8 cellular contexts compared by ENCODE assay signal in the genomic region with DNA sequence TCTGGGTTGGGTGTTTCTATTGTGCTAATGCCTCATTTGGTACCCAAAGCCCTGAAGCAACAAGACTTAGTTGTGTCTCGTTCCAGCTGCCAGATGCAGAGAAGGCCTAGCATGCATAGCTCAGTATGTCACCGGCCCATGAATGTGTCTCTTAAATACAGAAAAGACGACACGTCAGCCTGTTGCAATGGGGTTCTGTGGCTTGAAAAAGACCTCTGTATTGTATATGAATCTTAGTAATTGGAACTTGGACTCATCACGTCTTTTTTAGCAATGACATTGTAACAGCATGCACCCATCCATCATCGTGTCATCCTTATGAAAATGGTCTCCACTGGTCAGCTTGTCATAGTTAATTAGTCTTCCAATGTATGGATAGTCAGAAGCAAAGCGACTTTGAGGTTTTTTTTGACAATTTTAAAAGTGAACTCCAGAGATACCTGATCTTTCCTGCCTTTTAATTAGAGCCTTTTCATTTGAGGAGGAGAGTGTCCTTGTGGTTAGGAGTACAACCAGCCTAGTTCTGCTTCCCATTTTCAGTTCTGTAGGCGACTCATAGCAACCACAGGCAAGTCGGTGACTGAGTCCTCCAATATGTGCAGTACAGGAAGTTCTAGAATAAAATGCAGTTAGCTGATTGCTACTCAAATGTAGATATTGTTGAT.
A peak's percentile ranks its signal among the peaks of the same experiment; 100 is the strongest.
DNase-seq lines count a peak whose midpoint lies in the region; ATAC-seq and TF ChIP-seq lines count a peak whose summit lies in the region.

No MANE protein-coding gene starts in this region.

- peak overlapping the region; percentile 5; the same call in 1 of the 2 replicates for H3K4me2 ChIP-seq in MM.1S (ENCODE audit: low read depth, low read length)
- H3K4me2 ChIP-seq in mesenchymal stem cell (ENCODE audit: low read length, poor library complexity, severe bottlenecking), result no peak overlapping the region

- no peak overlapping the region for H4K8ac ChIP-seq in mesenchymal stem cell (ENCODE audit: low read length)

- H3F3A ChIP-seq in MM.1S (ENCODE audit: insufficient read depth, low read length), result no peaks in the 10 kb centered on the region; the same call in 1 of the 2 replicates

- H3K9me3 ChIP-seq in MM.1S (replicated peaks; ENCODE audit: insufficient read depth, low read length) (no peaks in the 10 kb centered on the region), mesenchymal stem cell (ENCODE audit: control insufficient read depth, low read length) (peaks cover 6% of the 10 kb centered on the region), tibial artery (no peaks in the 10 kb centered on the region)

- H2AFZ ChIP-seq in MM.1S (ENCODE audit: low read length) (no peak overlapping the region), mesenchymal stem cell (ENCODE audit: low read depth, low read length) (no peak overlapping the region)

- no peaks in the 10 kb centered on the region for H3K36me3 Mint-ChIP-seq in HFFc6 (ENCODE audit: low read depth)

- no peak overlapping the region for H3K27ac ChIP-seq in MM.1S (ENCODE audit: low read length)
- no peak overlapping the region for H3K27ac ChIP-seq in mesenchymal stem cell (ENCODE audit: low read length, poor library complexity, severe bottlenecking)
- peak overlapping the region in 1 of 2 donors; percentile 55 for H3K27ac ChIP-seq in tibial artery

- H3K4ac ChIP-seq in mesenchymal stem cell (ENCODE audit: low read depth in 1 of 2, low read length in 2 of 2), result no peak overlapping the region

- no peak overlapping the region for H3K9ac ChIP-seq in MM.1S (ENCODE audit: low read length)
- no peak overlapping the region for H3K9ac ChIP-seq in mesenchymal stem cell (ENCODE audit: low read length)

- H2BK15ac ChIP-seq in mesenchymal stem cell (ENCODE audit: low read depth, poor library complexity, severe bottlenecking), result no peak overlapping the region

- H3K9me3 Mint-ChIP-seq in HFFc6, result no peaks in the 10 kb centered on the region

- TF ChIP-seq CTCF in HFFc6 (IDR thresholded peaks at IDR 0.05) (no peak), MM.1S (IDR thresholded peaks at IDR 0.05; ENCODE audit: low read length) (no peak), kidney epithelial cell (IDR thresholded peaks at IDR 0.05; ENCODE audit: insufficient read depth, low read length, poor library complexity, severe bottlenecking) (no peak), tibial artery (IDR thresholded peaks at IDR 0.05) (no peak)

- H2BK5ac ChIP-seq in mesenchymal stem cell (ENCODE audit: low read depth, low read length, poor library complexity, severe bottlenecking), result no peak overlapping the region

- no peaks in the 10 kb centered on the region for H3K79me2 ChIP-seq in MM.1S (ENCODE audit: low read length)

- H4K20me1 ChIP-seq in MM.1S (ENCODE audit: insufficient read depth, low read length), result no peaks in the 10 kb centered on the region

- H3K4me3 ChIP-seq in MM.1S (ENCODE audit: low read length) (no peak overlapping the region), kidney epithelial cell (ENCODE audit: low read depth, low read length) (no peak overlapping the region), mesenchymal stem cell (ENCODE audit: insufficient read depth in 1 of 2, low read depth in 1 of 2, low read length in 2 of 2) (no peak overlapping the region), tibial artery (no peak overlapping the region)

- no peaks in the 10 kb centered on the region for H3K36me3 ChIP-seq in MM.1S (replicated peaks; ENCODE audit: insufficient read depth, low read length)
- H3K36me3 ChIP-seq in kidney epithelial cell (ENCODE audit: control insufficient read depth, insufficient read depth, low read length), result no peaks in the 10 kb centered on the region
- H3K36me3 ChIP-seq in mesenchymal stem cell (ENCODE audit: control insufficient read depth in 1 of 2, insufficient read depth in 2 of 2, low read depth in 1 of 2, low read length in 2 of 2), result no peaks in the 10 kb centered on the region
- no peaks in the 10 kb centered on the region for H3K36me3 ChIP-seq in tibial artery

- intact Hi-C loops in left ventricle myocardium superior (cut with micrococcal nuclease) (no loop called here), tibial artery (cut with DNase I; ENCODE audit: low total_unique reads) (no loop called here)

- ATAC-seq in GM18861 (IDR thresholded peaks at IDR 0.05; ENCODE audit: unreplicated experiment) (peak; percentile 74), left ventricle myocardium superior (no peak)

- H4K91ac ChIP-seq in mesenchymal stem cell (ENCODE audit: low read length), result no peak overlapping the region

- no peaks in the 10 kb centered on the region for H3K79me1 ChIP-seq in mesenchymal stem cell (replicated peaks; ENCODE audit: low read length, poor library complexity, severe bottlenecking)

- WGBS in mesenchymal stem cell, result 80% methylated on average over 9 of the region's 9 CpGs

- peaks cover 11% of the 10 kb centered on the region; the same call in 1 of the 2 replicates for H3K4me1 ChIP-seq in MM.1S (ENCODE audit: low read length)
- no peaks in the 10 kb centered on the region for H3K4me1 ChIP-seq in mesenchymal stem cell (ENCODE audit: control insufficient read depth, insufficient read depth, low read depth, low read length)
- peaks cover 0 to 6% (median 0%) of the 10 kb centered on the region in 4 donors for H3K4me1 ChIP-seq in tibial artery

- H3K23ac ChIP-seq in mesenchymal stem cell (ENCODE audit: low read length in 2 of 2), result no peak overlapping the region

- no peaks in the 10 kb centered on the region for H3K9me2 ChIP-seq in MM.1S (replicated peaks; ENCODE audit: insufficient read depth, low read length)

- no peak overlapping the region for H2BK12ac ChIP-seq in mesenchymal stem cell (ENCODE audit: low read length in 2 of 2)

- H2BK120ac ChIP-seq in mesenchymal stem cell (ENCODE audit: low read depth, low read length), result no peak overlapping the region

- H3K27ac Mint-ChIP-seq in HFFc6, result peak overlapping the region; percentile 85

- H3K4me3 Mint-ChIP-seq in HFFc6, result no peak overlapping the region

- peak; percentile 85 for DNase-seq in HFFc6
- DNase-seq in MM.1S, result no peak
- DNase-seq in kidney epithelial cell (ENCODE audit: low read depth), result peak; percentile 50
- DNase-seq in mesenchymal stem cell, result no peak
- DNase-seq in activated CD8-positive, alpha-beta memory T cell treated with anti-CD3 and anti-CD28 coated beads for 24 hours, result no peak
- DNase-seq in left ventricle myocardium superior, result no peak
- DNase-seq in tibial artery, result no peak

- H3K18ac ChIP-seq in mesenchymal stem cell (ENCODE audit: low read depth in 1 of 2, low read length in 2 of 2), result no peak overlapping the region

- H3K27me3 ChIP-seq in MM.1S (replicated peaks; ENCODE audit: insufficient read depth, low read length), result no peaks in the 10 kb centered on the region
- no peaks in the 10 kb centered on the region for H3K27me3 ChIP-seq in kidney epithelial cell (ENCODE audit: control insufficient read depth, insufficient read depth, low read length)
- peaks cover 8 to 10% of the 10 kb centered on the region in 2 experiments for H3K27me3 ChIP-seq in mesenchymal stem cell (ENCODE audit: control insufficient read depth in 1 of 2, insufficient read depth in 1 of 2, low read length in 2 of 2)
- H3K27me3 ChIP-seq in tibial artery, result no peaks in the 10 kb centered on the region

- H3K14ac ChIP-seq in mesenchymal stem cell (ENCODE audit: low read length in 2 of 2), result no peak overlapping the region

- no peaks in the 10 kb centered on the region; the same call in 1 of the 2 replicates for H3K27me3 Mint-ChIP-seq in HFFc6 (ENCODE audit: insufficient read depth)

- H3K4me1 Mint-ChIP-seq in HFFc6 (ENCODE audit: low read depth), result peaks cover 36% of the 10 kb centered on the region

- H2AK5ac ChIP-seq in mesenchymal stem cell (ENCODE audit: low read length, severe bottlenecking), result no peak overlapping the region

Comparison
In these comparisons a context has a peak if more than half of its experiments do, and no peak if none do; other contexts are left out.
1. DNase-seq: peak in HFFc6 (single experiment) and kidney epithelial cell (single experiment); none in MM.1S (single experiment), mesenchymal stem cell (single experiment), activated CD8-positive, alpha-beta memory T cell treated with anti-CD3 and anti-CD28 coated beads for 24 hours (single experiment), left ventricle myocardium superior (single experiment) and tibial artery (0 of 2).